In genomic region chr1:2528966-2529750, GRCh38 we compare ENCODE assay signal across 8 cellular contexts. TPM values are rescaled to one million over a fixed set of nuclear protein-coding genes. Genes with fewer than 3 reads are reported as not detected.
A peak's percentile ranks its signal among the peaks of the same experiment; 100 is the strongest.
DNase-seq lines count a peak whose midpoint lies in the region; ATAC-seq, FAIRE-seq and TF ChIP-seq lines count a peak whose summit lies in the region.

No MANE protein-coding gene starts in this region.

- peaks cover 17% of the 10 kb centered on the region for H4K20me1 ChIP-seq in GM23338 (replicated peaks; ENCODE audit: insufficient read depth)

- no peak overlapping the region for H3K27ac Mint-ChIP-seq in GM23338

- peak overlapping the region; percentile 87 for H3K4me2 ChIP-seq in GM23338

- H3K27ac ChIP-seq in GM23338 (ENCODE audit: low read depth) (no peak overlapping the region), skin epidermis (peak overlapping the region in 7 of 21 experiments; percentile 14 to 68 (median 51))

- DNase-seq in GM23338 (ENCODE audit: low spot score), result peak; percentile 76
- DNase-seq in activated CD4-positive, alpha-beta T cell treated with anti-CD3 and anti-CD28 coated beads, Interleukin-2, amount 50 U/mL, for 1 hour, result peak; percentile 54
- DNase-seq in erythroblast (lab: John Stamatoyannopoulos, UW), result peak; percentile 71 to 72
- no peak for DNase-seq in RCC 7860 (ENCODE audit: low spot score)

- TF ChIP-seq CTCF in GM23338 (conservative IDR thresholded peaks at IDR 0.05; ENCODE audit: low read depth in 2 of 2), result no peak; a peak in 1 of 4 replicates

- no peaks in the 10 kb centered on the region for H3F3A ChIP-seq in GM23338 (replicated peaks; ENCODE audit: low read depth)

- ATAC-seq in GM23338 (peak; percentile 32), GM19455 (IDR thresholded peaks at IDR 0.05; ENCODE audit: unreplicated experiment) (no peak), HG03175 (IDR thresholded peaks at IDR 0.05; ENCODE audit: unreplicated experiment) (no peak), GM21576 (IDR thresholded peaks at IDR 0.05; ENCODE audit: unreplicated experiment) (no peak)

- H3K4me1 ChIP-seq in GM23338 (ENCODE audit: insufficient read depth), result peaks cover 15% of the 10 kb centered on the region

- H2AFZ ChIP-seq in GM23338, result no peak overlapping the region; the same call in 1 of the 2 replicates

- H3K4me1 Mint-ChIP-seq in GM23338, result peaks cover 29% of the 10 kb centered on the region

- FAIRE-seq in RCC 7860 (lab: Jason Lieb, UNC), result no peak

- peak overlapping the region; percentile 57 for H3K4me3 ChIP-seq in GM23338
- peak overlapping the region; percentile 11 to 35 (median 25) for H3K4me3 ChIP-seq in skin epidermis

- TF ChIP-seq POLR2A in erythroblast (IDR thresholded peaks at IDR 0.05; ENCODE audit: low read length), result peak; percentile 16

- H3K27me3 Mint-ChIP-seq in GM23338 (ENCODE audit: insufficient read depth, low read depth, poor library complexity), result peaks cover 61% of the 10 kb centered on the region

- H3K36me3 ChIP-seq in GM23338 (ENCODE audit: insufficient read depth), result no peaks in the 10 kb centered on the region

- H3K9me3 Mint-ChIP-seq in GM23338, result no peaks in the 10 kb centered on the region

- no peaks in the 10 kb centered on the region for H3K9me2 ChIP-seq in GM23338 (ENCODE audit: insufficient read depth)

- H3K4me3 Mint-ChIP-seq in GM23338, result peak overlapping the region; percentile 55

- peaks cover 18% of the 10 kb centered on the region for H3K79me2 ChIP-seq in GM23338 (replicated peaks; ENCODE audit: insufficient read depth)

- no peaks in the 10 kb centered on the region; the same call in 2 of the 3 replicates for H3K36me3 Mint-ChIP-seq in GM23338 (ENCODE audit: low read depth)

- peaks cover 55% of the 10 kb centered on the region for H3K27me3 ChIP-seq in GM23338 (ENCODE audit: insufficient read depth)

TF ChIP-seq in GM23338, 12 proteins besides CTCF, POLR2A, EP300 and RAD21:
- TF ChIP-seq EZH2 (IDR thresholded peaks at IDR 0.05; ENCODE audit: low read depth, unreplicated experiment) (no peak), STAT1 (IDR thresholded peaks at IDR 0.05; ENCODE audit: unreplicated experiment) (no peak), NANOG (IDR thresholded peaks at IDR 0.05; ENCODE audit: borderline replicate concordance) (no peak), ZNF331 (CRISPR knock-in tag; IDR thresholded peaks at IDR 0.05; ENCODE audit: low read depth) (no peak), EZH2phosphoT487 (IDR thresholded peaks at IDR 0.05; ENCODE audit: unreplicated experiment) (no peak), ZNF114 (CRISPR knock-in tag; IDR thresholded peaks at IDR 0.05) (no peak), ZNF462 (CRISPR knock-in tag; IDR thresholded peaks at IDR 0.05) (no peak)
TF ChIP-seq in GM23338: peak in this region for 0.

RNA-seq across cellular contexts. Expression of gene HES5, which starts 0.9 kb away (rescaled TPM):
- 0.21 TPM in 1 of 2 replicates, not detected in the other for total RNA-seq in GM23338 (2014; rRNA removed; shearing (Covaris generic))
- 0.16 TPM in 1 of 2 replicates, not detected in the other for polyA plus RNA-seq in GM23338 (2016; fragmentation: Nextera tagmentation; extraction: Ambion mirVana)

RNA-seq across cellular contexts. Expression of gene PANK4, which starts 2.8 kb away (rescaled TPM):
- total RNA-seq in GM23338 (2014; rRNA removed; shearing (Covaris generic)), result 31.2 and 43.7 TPM in 2 replicates
- 25.4 and 25.8 TPM in 2 replicates for polyA plus RNA-seq in GM23338 (2016; fragmentation: Nextera tagmentation; extraction: Ambion mirVana)

RNA-seq across cellular contexts. Expression of gene TNFRSF14, which starts 27.0 kb away (rescaled TPM):
- 0.85 TPM in 1 of 2 replicates, not detected in the other for total RNA-seq in GM23338 (2014; rRNA removed; shearing (Covaris generic))
- not detected in 2 replicates for polyA plus RNA-seq in GM23338 (2016; fragmentation: Nextera tagmentation; extraction: Ambion mirVana)

RNA-seq across cellular contexts. Expression of gene PLCH2, which starts 53.1 kb away (rescaled TPM):
- total RNA-seq in GM23338 (2014; rRNA removed; shearing (Covaris generic)), result 0.08 and 0.31 TPM in 2 replicates
- polyA plus RNA-seq in GM23338 (2016; fragmentation: Nextera tagmentation; extraction: Ambion mirVana), result 0.07 TPM in 1 of 2 replicates, not detected in the other

RNA-seq across cellular contexts. Expression of gene PRXL2B, which starts 57.4 kb away (rescaled TPM):
- total RNA-seq in GM23338 (2014; rRNA removed; shearing (Covaris generic)), result 35.1 and 44.0 TPM in 2 replicates
- 25.5 and 25.6 TPM in 2 replicates for polyA plus RNA-seq in GM23338 (2016; fragmentation: Nextera tagmentation; extraction: Ambion mirVana)
